Comparison of ENCODE assay signal across 1 cellular context in the genomic region with DNA sequence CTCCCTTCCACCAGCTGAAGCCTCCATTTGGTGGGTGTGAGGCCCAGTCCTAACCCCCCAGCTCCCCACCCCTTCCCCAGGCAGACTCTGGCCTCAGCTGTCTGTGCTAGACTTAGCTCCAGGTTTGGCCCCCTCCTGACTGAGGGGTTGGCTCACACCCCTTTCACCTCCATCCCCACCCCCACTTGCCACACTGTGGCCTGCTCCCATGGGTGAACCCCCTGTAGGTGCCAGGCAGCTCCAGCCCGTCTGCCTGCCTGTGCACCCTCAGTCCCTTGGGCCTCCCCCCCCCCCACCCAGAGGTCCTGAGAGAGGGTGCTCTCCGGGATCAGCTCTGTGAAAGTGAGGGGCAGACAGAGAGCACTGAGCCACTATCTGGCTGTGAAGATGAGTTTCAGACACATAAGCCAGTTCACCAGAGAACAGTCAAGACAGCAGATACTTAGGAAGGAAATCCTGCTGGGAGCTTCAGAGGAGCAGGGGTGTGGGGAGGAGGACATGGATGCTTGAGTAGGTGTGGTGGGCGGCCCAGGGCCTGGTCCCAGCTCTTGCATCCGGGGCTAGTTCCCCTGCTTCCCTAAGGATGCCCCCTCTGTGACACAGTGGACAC.
TF ChIP-seq lines count a peak whose summit lies in the region.

No MANE protein-coding gene starts in this region.

TF ChIP-seq in K562, 482 proteins besides CTCF, POLR2A, EP300 and RAD21 (continued from another document and continues in another):
- TF ChIP-seq, protein P1, sequence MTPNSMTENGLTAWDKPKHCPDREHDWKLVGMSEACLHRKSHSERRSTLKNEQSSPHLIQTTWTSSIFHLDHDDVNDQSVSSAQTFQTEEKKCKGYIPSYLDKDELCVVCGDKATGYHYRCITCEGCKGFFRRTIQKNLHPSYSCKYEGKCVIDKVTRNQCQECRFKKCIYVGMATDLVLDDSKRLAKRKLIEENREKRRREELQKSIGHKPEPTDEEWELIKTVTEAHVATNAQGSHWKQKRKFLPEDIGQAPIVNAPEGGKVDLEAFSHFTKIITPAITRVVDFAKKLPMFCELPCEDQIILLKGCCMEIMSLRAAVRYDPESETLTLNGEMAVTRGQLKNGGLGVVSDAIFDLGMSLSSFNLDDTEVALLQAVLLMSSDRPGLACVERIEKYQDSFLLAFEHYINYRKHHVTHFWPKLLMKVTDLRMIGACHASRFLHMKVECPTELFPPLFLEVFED (CRISPR knock-in tag; conservative IDR thresholded peaks at IDR 0.05) = 0 out of 2 replicates have a peak, but pooled peaks have one; percentile 4
- no peak for TF ChIP-seq POU5F1 (IDR thresholded peaks at IDR 0.05; ENCODE audit: borderline replicate concordance, low read depth, low read length, partially characterized antibody)
- TF ChIP-seq FOXJ2 (tag; IDR thresholded peaks at IDR 0.05) = no peak
- 0 out of 2 replicates have a peak, but pooled peaks have one; percentile 37 for TF ChIP-seq TCF7 (IDR thresholded peaks at IDR 0.05; ENCODE audit: borderline replicate concordance)
- TF ChIP-seq ELF4 (CRISPR knock-in tag; IDR thresholded peaks at IDR 0.05) = 0 out of 2 replicates have a peak, but pooled peaks have one; percentile 37
- TF ChIP-seq ESRRA (IDR thresholded peaks at IDR 0.05; ENCODE audit: borderline replicate concordance, low read depth) = no peak
- TF ChIP-seq, protein P2, sequence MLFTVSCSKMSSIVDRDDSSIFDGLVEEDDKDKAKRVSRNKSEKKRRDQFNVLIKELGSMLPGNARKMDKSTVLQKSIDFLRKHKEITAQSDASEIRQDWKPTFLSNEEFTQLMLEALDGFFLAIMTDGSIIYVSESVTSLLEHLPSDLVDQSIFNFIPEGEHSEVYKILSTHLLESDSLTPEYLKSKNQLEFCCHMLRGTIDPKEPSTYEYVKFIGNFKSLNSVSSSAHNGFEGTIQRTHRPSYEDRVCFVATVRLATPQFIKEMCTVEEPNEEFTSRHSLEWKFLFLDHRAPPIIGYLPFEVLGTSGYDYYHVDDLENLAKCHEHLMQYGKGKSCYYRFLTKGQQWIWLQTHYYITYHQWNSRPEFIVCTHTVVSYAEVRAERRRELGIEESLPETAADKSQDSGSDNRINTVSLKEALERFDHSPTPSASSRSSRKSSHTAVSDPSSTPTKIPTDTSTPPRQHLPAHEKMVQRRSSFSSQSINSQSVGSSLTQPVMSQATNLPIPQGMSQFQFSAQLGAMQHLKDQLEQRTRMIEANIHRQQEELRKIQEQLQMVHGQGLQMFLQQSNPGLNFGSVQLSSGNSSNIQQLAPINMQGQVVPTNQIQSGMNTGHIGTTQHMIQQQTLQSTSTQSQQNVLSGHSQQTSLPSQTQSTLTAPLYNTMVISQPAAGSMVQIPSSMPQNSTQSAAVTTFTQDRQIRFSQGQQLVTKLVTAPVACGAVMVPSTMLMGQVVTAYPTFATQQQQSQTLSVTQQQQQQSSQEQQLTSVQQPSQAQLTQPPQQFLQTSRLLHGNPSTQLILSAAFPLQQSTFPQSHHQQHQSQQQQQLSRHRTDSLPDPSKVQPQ (CRISPR knock-in tag; IDR thresholded peaks at IDR 0.05; ENCODE audit: borderline replicate concordance) = no peak
- no peak for TF ChIP-seq RBM17 (IDR thresholded peaks at IDR 0.05; ENCODE audit: borderline replicate concordance, low read depth, low read length)
- TF ChIP-seq FUS (optimal IDR thresholded peaks at IDR 0.05; ENCODE audit: low read depth, low read length) = no peak
- no peak for TF ChIP-seq SRSF3 (IDR thresholded peaks at IDR 0.05; ENCODE audit: insufficient read depth, low read length)
- TF ChIP-seq, protein P3, sequence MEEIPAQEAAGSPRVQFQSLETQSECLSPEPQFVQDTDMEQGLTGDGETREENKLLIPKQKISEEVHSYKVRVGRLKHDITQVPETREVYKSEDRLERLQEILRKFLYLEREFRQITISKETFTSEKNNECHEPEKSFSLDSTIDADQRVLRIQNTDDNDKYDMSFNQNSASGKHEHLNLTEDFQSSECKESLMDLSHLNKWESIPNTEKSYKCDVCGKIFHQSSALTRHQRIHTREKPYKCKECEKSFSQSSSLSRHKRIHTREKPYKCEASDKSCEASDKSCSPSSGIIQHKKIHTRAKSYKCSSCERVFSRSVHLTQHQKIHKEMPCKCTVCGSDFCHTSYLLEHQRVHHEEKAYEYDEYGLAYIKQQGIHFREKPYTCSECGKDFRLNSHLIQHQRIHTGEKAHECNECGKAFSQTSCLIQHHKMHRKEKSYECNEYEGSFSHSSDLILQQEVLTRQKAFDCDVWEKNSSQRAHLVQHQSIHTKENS (CRISPR knock-in tag; IDR thresholded peaks at IDR 0.05) = no peak
- TF ChIP-seq, protein P4, sequence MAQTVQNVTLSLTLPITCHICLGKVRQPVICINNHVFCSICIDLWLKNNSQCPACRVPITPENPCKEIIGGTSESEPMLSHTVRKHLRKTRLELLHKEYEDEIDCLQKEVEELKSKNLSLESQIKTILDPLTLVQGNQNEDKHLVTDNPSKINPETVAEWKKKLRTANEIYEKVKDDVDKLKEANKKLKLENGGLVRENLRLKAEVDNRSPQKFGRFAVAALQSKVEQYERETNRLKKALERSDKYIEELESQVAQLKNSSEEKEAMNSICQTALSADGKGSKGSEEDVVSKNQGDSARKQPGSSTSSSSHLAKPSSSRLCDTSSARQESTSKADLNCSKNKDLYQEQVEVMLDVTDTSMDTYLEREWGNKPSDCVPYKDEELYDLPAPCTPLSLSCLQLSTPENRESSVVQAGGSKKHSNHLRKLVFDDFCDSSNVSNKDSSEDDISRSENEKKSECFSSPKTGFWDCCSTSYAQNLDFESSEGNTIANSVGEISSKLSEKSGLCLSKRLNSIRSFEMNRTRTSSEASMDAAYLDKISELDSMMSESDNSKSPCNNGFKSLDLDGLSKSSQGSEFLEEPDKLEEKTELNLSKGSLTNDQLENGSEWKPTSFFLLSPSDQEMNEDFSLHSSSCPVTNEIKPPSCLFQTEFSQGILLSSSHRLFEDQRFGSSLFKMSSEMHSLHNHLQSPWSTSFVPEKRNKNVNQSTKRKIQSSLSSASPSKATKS (CRISPR knock-in tag; IDR thresholded peaks at IDR 0.05) = no peak
- TF ChIP-seq, protein P5, sequence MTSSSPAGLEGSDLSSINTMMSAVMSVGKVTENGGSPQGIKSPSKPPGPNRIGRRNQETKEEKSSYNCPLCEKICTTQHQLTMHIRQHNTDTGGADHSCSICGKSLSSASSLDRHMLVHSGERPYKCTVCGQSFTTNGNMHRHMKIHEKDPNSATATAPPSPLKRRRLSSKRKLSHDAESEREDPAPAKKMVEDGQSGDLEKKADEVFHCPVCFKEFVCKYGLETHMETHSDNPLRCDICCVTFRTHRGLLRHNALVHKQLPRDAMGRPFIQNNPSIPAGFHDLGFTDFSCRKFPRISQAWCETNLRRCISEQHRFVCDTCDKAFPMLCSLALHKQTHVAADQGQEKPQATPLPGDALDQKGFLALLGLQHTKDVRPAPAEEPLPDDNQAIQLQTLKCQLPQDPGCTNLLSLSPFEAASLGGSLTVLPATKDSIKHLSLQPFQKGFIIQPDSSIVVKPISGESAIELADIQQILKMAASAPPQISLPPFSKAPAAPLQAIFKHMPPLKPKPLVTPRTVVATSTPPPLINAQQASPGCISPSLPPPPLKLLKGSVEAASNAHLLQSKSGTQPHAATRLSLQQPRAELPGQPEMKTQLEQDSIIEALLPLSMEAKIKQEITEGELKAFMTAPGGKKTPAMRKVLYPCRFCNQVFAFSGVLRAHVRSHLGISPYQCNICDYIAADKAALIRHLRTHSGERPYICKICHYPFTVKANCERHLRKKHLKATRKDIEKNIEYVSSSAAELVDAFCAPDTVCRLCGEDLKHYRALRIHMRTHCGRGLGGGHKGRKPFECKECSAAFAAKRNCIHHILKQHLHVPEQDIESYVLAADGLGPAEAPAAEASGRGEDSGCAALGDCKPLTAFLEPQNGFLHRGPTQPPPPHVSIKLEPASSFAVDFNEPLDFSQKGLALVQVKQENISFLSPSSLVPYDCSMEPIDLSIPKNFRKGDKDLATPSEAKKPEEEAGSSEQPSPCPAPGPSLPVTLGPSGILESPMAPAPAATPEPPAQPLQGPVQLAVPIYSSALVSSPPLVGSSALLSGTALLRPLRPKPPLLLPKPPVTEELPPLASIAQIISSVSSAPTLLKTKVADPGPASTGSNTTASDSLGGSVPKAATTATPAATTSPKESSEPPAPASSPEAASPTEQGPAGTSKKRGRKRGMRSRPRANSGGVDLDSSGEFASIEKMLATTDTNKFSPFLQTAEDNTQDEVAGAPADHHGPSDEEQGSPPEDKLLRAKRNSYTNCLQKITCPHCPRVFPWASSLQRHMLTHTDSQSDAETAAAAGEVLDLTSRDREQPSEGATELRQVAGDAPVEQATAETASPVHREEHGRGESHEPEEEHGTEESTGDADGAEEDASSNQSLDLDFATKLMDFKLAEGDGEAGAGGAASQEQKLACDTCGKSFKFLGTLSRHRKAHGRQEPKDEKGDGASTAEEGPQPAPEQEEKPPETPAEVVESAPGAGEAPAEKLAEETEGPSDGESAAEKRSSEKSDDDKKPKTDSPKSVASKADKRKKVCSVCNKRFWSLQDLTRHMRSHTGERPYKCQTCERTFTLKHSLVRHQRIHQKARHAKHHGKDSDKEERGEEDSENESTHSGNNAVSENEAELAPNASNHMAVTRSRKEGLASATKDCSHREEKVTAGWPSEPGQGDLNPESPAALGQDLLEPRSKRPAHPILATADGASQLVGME (CRISPR knock-in tag; IDR thresholded peaks at IDR 0.05) = 0 out of 2 replicates have a peak, but pooled peaks have one; percentile 45
- TF ChIP-seq MAZ (CRISPR knock-in tag; conservative IDR thresholded peaks at IDR 0.05 in 1 of 2, IDR thresholded peaks at IDR 0.05 in 1 of 2) = 0 out of 4 replicates have a peak, but pooled peaks of 1 of the 2 experiments have one; percentile 16
- TF ChIP-seq POLR2B (IDR thresholded peaks at IDR 0.05; ENCODE audit: low read depth, partially characterized antibody) = no peak
- TF ChIP-seq, protein P6, sequence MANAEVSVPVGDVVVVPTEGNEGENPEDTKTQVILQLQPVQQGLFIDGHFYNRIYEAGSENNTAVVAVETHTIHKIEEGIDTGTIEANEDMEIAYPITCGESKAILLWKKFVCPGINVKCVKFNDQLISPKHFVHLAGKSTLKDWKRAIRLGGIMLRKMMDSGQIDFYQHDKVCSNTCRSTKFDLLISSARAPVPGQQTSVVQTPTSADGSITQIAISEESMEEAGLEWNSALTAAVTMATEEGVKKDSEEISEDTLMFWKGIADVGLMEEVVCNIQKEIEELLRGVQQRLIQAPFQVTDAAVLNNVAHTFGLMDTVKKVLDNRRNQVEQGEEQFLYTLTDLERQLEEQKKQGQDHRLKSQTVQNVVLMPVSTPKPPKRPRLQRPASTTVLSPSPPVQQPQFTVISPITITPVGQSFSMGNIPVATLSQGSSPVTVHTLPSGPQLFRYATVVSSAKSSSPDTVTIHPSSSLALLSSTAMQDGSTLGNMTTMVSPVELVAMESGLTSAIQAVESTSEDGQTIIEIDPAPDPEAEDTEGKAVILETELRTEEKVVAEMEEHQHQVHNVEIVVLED (CRISPR knock-in tag; IDR thresholded peaks at IDR 0.05) = no peak
- TF ChIP-seq ZNF699 (CRISPR knock-in tag; IDR thresholded peaks at IDR 0.05; ENCODE audit: insufficient replicate concordance) = no peak
- TF ChIP-seq KLF6 (CRISPR knock-in tag; IDR thresholded peaks at IDR 0.05; ENCODE audit: borderline replicate concordance) = no peak
- TF ChIP-seq, protein P7, sequence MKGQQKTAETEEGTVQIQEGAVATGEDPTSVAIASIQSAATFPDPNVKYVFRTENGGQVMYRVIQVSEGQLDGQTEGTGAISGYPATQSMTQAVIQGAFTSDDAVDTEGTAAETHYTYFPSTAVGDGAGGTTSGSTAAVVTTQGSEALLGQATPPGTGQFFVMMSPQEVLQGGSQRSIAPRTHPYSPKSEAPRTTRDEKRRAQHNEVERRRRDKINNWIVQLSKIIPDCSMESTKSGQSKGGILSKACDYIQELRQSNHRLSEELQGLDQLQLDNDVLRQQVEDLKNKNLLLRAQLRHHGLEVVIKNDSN (CRISPR knock-in tag; IDR thresholded peaks at IDR 0.05) = no peak
- TF ChIP-seq PCBP2 (IDR thresholded peaks at IDR 0.05; ENCODE audit: low read depth, low read length, poor library complexity, severe bottlenecking) = no peak
- no peak for TF ChIP-seq KHSRP (IDR thresholded peaks at IDR 0.05)
- TF ChIP-seq GATA2 (CRISPR knock-in tag; IDR thresholded peaks at IDR 0.05) = no peak
- TF ChIP-seq OTX1 (CRISPR knock-in tag; IDR thresholded peaks at IDR 0.05) = peak; percentile 68; the same call in 1 of the 2 replicates
- TF ChIP-seq ZNF41 (CRISPR knock-in tag; conservative IDR thresholded peaks at IDR 0.05) = no peak
- no peak for TF ChIP-seq NCOR1 (IDR thresholded peaks at IDR 0.05)
- 0 out of 2 replicates have a peak, but pooled peaks have one; percentile 39 for TF ChIP-seq ZNF707 (CRISPR knock-in tag; conservative IDR thresholded peaks at IDR 0.05)
- TF ChIP-seq ZNF778 (CRISPR knock-in tag; IDR thresholded peaks at IDR 0.05) = no peak
- TF ChIP-seq, protein P8, sequence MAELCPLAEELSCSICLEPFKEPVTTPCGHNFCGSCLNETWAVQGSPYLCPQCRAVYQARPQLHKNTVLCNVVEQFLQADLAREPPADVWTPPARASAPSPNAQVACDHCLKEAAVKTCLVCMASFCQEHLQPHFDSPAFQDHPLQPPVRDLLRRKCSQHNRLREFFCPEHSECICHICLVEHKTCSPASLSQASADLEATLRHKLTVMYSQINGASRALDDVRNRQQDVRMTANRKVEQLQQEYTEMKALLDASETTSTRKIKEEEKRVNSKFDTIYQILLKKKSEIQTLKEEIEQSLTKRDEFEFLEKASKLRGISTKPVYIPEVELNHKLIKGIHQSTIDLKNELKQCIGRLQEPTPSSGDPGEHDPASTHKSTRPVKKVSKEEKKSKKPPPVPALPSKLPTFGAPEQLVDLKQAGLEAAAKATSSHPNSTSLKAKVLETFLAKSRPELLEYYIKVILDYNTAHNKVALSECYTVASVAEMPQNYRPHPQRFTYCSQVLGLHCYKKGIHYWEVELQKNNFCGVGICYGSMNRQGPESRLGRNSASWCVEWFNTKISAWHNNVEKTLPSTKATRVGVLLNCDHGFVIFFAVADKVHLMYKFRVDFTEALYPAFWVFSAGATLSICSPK (IDR thresholded peaks at IDR 0.05; ENCODE audit: borderline replicate concordance) = no peak
- TF ChIP-seq SMAD1 (IDR thresholded peaks at IDR 0.05; ENCODE audit: low read depth, low read length, partially characterized antibody) = no peak
- TF ChIP-seq ERF (CRISPR knock-in tag; IDR thresholded peaks at IDR 0.05) = no peak
- 0 out of 2 replicates have a peak, but pooled peaks have one; percentile 10 for TF ChIP-seq ZNF143 (CRISPR knock-in tag; IDR thresholded peaks at IDR 0.05)
- TF ChIP-seq ZC3H4 (CRISPR knock-in tag; IDR thresholded peaks at IDR 0.05; ENCODE audit: borderline replicate concordance) = peak; percentile 33; the same call in 1 of the 2 replicates
- TF ChIP-seq MCM5 (IDR thresholded peaks at IDR 0.05; ENCODE audit: low read depth) = no peak
- TF ChIP-seq, protein P9, sequence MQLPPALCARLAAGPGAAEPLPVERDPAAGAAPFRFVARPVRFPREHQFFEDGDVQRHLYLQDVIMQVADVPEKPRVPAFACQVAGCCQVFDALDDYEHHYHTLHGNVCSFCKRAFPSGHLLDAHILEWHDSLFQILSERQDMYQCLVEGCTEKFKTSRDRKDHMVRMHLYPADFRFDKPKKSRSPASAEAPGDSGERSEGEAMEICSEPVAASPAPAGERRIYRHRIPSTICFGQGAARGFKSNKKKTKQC (CRISPR knock-in tag; IDR thresholded peaks at IDR 0.05) = peak; percentile 15; the same call in 1 of the 2 replicates
- TF ChIP-seq HDGF (IDR thresholded peaks at IDR 0.05) = no peak
- no peak for TF ChIP-seq NR4A1 (CRISPR knock-in tag; IDR thresholded peaks at IDR 0.05)
- no peak for TF ChIP-seq NR4A1 (tag; IDR thresholded peaks at IDR 0.05)
